Comparison of ENCODE assay signal across 18 cellular contexts in genomic region chr2:171540437-171540836, GRCh38. TPM values are rescaled to one million over a fixed set of nuclear protein-coding genes. Genes with fewer than 3 reads are reported as not detected.
DNase-seq lines count a peak whose midpoint lies in the region; ATAC-seq and TF ChIP-seq lines count a peak whose summit lies in the region.
"Had no signal": no experiment of that assay in that cellular context is flagged by ENCODE, and none has a peak within 500 bp of the region (broad histone marks: within the 10 kb centered on the region; RNA-seq: fewer than 3 reads in every experiment).

No MANE protein-coding gene starts in this region.

- H3K4me1 ChIP-seq in gastrocnemius medialis = no peaks in the 10 kb centered on the region
- H3K4me1 ChIP-seq: BLaER1 had no signal

- ATAC-seq in GM19035 (IDR thresholded peaks at IDR 0.05; ENCODE audit: unreplicated experiment) (peak; percentile 57), HG02852 (IDR thresholded peaks at IDR 0.05; ENCODE audit: unreplicated experiment) (peak; percentile 75), HG03575 (IDR thresholded peaks at IDR 0.05; ENCODE audit: extremely low read depth, insufficient number of reproducible peaks, low FRiP score, unreplicated experiment) (peak; percentile 61), gastrocnemius medialis (no peak)
- ATAC-seq: CD8-positive, alpha-beta T cell had no signal

- H3K4me3 ChIP-seq in GM12865 (ENCODE audit: low read depth, low read length) (no peak overlapping the region), gastrocnemius medialis (no peak overlapping the region)
- H3K4me3 ChIP-seq: BLaER1 had no signal

- no peaks in the 10 kb centered on the region for H3K36me3 ChIP-seq in gastrocnemius medialis
- H3K36me3 ChIP-seq: BLaER1 had no signal

- H3K9me3 ChIP-seq in gastrocnemius medialis = no peaks in the 10 kb centered on the region
- H3K9me3 ChIP-seq: BLaER1 had no signal

- DNase-seq in GM12865 (ENCODE audit: low read depth) (peak; percentile 46), NOMO-1 treated with DMSO at 0.1 percent for 48 hours (lab: John Stamatoyannopoulos, UW; ENCODE audit: unreplicated experiment) (no peak), GM20000 (ENCODE audit: low spot score) (no peak), gastrocnemius medialis (no peak), anterior cingulate cortex (lab: John Stamatoyannopoulos, UW) (no peak)
- DNase-seq: 8988T; CD8-positive, alpha-beta T cell; DMS79 treated with DMSO at 0.1 percent for 48 hours; IMR-90; MM.1S; NCI-H1092 treated with DMSO at 0.1 percent for 48 hours; NCI-H2081 treated with DMSO at 0.1 percent for 48 hours; NCI-H510A treated with DMSO at 0.1 percent for 48 hours; SW 1271 had no signal

- TF ChIP-seq POLR2A in gastrocnemius medialis (IDR thresholded peaks at IDR 0.05) = no peak

- TF ChIP-seq CTCF in GM12865 (IDR thresholded peaks at IDR 0.05; ENCODE audit: insufficient read depth, low read depth, low read length, missing control alignments) (no peak), GM20000 (IDR thresholded peaks at IDR 0.05; ENCODE audit: extremely low read depth, missing control alignments) (no peak), gastrocnemius medialis (IDR thresholded peaks at IDR 0.05 in 4 of 5, conservative IDR thresholded peaks at IDR 0.05 in 1 of 5) (no peak)

- in situ Hi-C loops in gastrocnemius medialis (cut with MboI; ENCODE audit: low sequenced_read_pairs in 4 of 4) = no loop called here

- H3K27me3 ChIP-seq in gastrocnemius medialis = no peaks in the 10 kb centered on the region
- H3K27me3 ChIP-seq: BLaER1 had no signal

- no peak overlapping the region for H3K27ac ChIP-seq in gastrocnemius medialis
- H3K27ac ChIP-seq: BLaER1 had no signal

- intact Hi-C loops in gastrocnemius medialis (cut with DNase I; ENCODE audit: low total_unique reads) = no loop called here

RNA-seq across cellular contexts. Expression of gene CYBRD1, which starts 18.2 kb away (rescaled TPM):
- total RNA-seq in gastrocnemius medialis = 10 to 100 TPM; 42.3 to 49.0 (median 43.4) TPM

Comparison
In these comparisons a context has a peak if more than half of its experiments do, and no peak if none do; other contexts are left out.
1. ATAC-seq: peak in GM19035 (single experiment), HG02852 (single experiment) and HG03575 (single experiment); none in gastrocnemius medialis (0 of 2).